ENCODE assay signal across 18 cellular contexts in the genomic region with DNA sequence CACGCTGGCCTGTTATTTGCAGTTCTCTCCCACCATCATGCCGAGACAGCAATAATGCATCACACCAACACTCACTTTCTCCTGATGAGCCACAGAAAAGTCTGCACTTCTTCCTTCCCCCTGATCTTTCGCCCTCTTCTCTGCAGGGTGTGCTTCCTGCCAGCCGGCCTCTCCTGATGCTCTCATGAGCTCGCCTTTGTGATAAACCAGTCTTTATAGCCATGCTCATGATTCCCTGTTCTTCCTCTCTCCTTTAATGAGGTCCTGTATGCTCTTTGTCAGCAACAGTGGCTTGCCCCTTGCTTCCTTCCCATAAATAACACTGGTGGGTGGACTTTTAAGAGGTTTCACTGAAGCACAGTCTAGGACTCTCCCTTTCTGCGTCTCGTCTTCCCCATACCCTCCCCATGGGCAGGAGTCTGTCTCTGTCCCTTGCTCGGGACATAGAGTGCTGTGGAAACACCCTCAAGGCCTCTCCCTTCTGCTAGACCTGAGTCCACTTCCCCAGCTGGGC.
"Had no signal": no experiment of that assay in that cellular context is flagged by ENCODE, and none has a peak within 500 bp of the region (broad histone marks: within the 10 kb centered on the region; RNA-seq: fewer than 3 reads in every experiment).

No MANE protein-coding gene starts in this region.

- H3K4me3 ChIP-seq: colonic mucosa, psoas muscle, skin epidermis, suprapubic skin, transverse colon, uterus had no signal

- H3K4me1 ChIP-seq: colonic mucosa, psoas muscle, transverse colon, uterus had no signal

- H3K27ac ChIP-seq: colonic mucosa, psoas muscle, suprapubic skin, transverse colon, uterus had no signal

- DNase-seq: activated CD4-positive, alpha-beta memory T cell treated with anti-CD3 and anti-CD28 coated beads, Interleukin-2, amount 10 ng/mL, durations not matched to agents 7 days and 5 days; activated CD4-positive, alpha-beta T cell treated with anti-CD3 and anti-CD28 coated beads for 48 hours; activated CD4-positive, CD25-positive, alpha-beta regulatory T cell; activated CD8-positive, alpha-beta memory T cell treated with anti-CD3 and anti-CD28 coated beads, Interleukin-2, amount 10 ng/mL, durations not matched to agents 7 days and 5 days; central memory CD4-positive, alpha-beta T cell; colonic mucosa; head of caudate nucleus; kidney glomerular epithelial cell; left ventricle myocardium superior; naive B cell; psoas muscle; stimulated activated CD4-positive, alpha-beta T cell treated with anti-CD3 and anti-CD28 coated beads, Interleukin-4, amount 100 ng/mL, for 1 hour; stimulated activated naive CD8-positive, alpha-beta T cell treated with anti-CD3 and anti-CD28 coated beads, Interleukin-15, amount 100 ng/mL, for 72 hours; T-helper 17 cell; transverse colon; uterus had no signal

- H3K36me3 ChIP-seq: colonic mucosa, suprapubic skin, transverse colon, uterus had no signal

- H3K9me3 ChIP-seq: colonic mucosa, psoas muscle, suprapubic skin, transverse colon, uterus had no signal

- H3K27me3 ChIP-seq: colonic mucosa, suprapubic skin, uterus had no signal
